Comparison of ENCODE assay signal across 24 cellular contexts in the genomic region with DNA sequence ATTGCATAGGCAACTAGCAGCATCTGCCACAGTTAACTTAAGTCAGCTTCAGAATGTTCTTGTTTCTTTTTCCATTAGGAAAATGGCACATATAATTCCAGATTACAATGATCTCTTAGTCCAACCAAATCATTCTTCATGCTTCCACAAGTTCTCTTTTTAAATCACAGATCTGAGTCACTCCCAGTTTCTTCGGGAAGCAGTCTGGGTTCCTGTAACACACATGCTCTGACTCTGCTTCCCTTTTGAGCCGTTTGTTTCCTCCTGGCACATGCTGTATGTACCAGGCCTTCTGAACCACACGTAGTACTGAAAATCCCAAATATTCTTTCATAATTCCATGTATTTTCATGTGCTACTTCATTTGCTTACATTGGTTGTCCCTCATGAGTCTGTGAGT.
"Had no signal": no experiment of that assay in that cellular context is flagged by ENCODE, and none has a peak within 500 bp of the region (broad histone marks: within the 10 kb centered on the region; RNA-seq: fewer than 3 reads in every experiment).

No MANE protein-coding gene starts in this region.

- H2AFZ ChIP-seq: neural progenitor cell, parathyroid adenoma had no signal

- H3K27me3 ChIP-seq: gastrocnemius medialis, neural progenitor cell, right atrium auricular region, sigmoid colon, spleen, transverse colon, vagina had no signal

- ATAC-seq: gastrocnemius medialis; left lobe of liver; mucosa of descending colon; naive thymus-derived CD4-positive, alpha-beta T cell; stimulated activated memory B cell treated with anti-CD40 and anti-IgM and Interleukin-4, amounts not matched to agents 10 μg/mL and 1 μg/mL and 100 μg/mL, for 72 hours; stimulated activated naive CD8-positive, alpha-beta T cell treated with anti-CD3 and anti-CD28 coated beads, Interleukin-15, Interleukin-2, amounts not matched to agents 100 U/mL and 50 U/mL, for 24 hours had no signal

- DNase-seq: cerebellar nuclear complex; effector memory CD4-positive, alpha-beta T cell; erythroblast; foreskin fibroblast; gastrocnemius medialis; head of caudate nucleus; kidney; mesenchymal stem cell; mucosa of descending colon; naive thymus-derived CD4-positive, alpha-beta T cell; sigmoid colon; spleen; stimulated activated CD4-positive, alpha-beta T cell treated with anti-CD3 and anti-CD28 coated beads, Interleukin-4, amount 100 ng/mL, for 4 hours; stimulated activated naive CD8-positive, alpha-beta T cell treated with anti-CD3 and anti-CD28 coated beads, Interleukin-15, Interleukin-2, amounts not matched to agents 100 U/mL and 50 U/mL, for 24 hours; transverse colon had no signal

- H3K4me1 ChIP-seq: gastrocnemius medialis, neural progenitor cell, parathyroid adenoma, prostate gland, right atrium auricular region, sigmoid colon, spleen, transverse colon, vagina had no signal

- FAIRE-seq: kidney had no signal

- H3K36me3 ChIP-seq: gastrocnemius medialis, neural progenitor cell, prostate gland, right atrium auricular region, sigmoid colon, spleen, thoracic aorta, transverse colon, vagina had no signal

- H3K9ac ChIP-seq: neural progenitor cell, parathyroid adenoma had no signal

- H3K4me2 ChIP-seq: neural progenitor cell had no signal

- H3K79me2 ChIP-seq: parathyroid adenoma had no signal

- H3K9me3 ChIP-seq: gastrocnemius medialis, mucosa of descending colon, prostate gland, right atrium auricular region, sigmoid colon, spleen, thoracic aorta, transverse colon, vagina had no signal

- H3K27ac ChIP-seq: gastrocnemius medialis, neural progenitor cell, parathyroid adenoma, prostate gland, right atrium auricular region, sigmoid colon, skin epidermis, spleen, transverse colon, vagina had no signal

- H3K4me3 ChIP-seq: gastrocnemius medialis, mucosa of descending colon, neural progenitor cell, prostate gland, right atrium auricular region, sigmoid colon, skin epidermis, spleen, thoracic aorta, transverse colon, vagina had no signal
